In genomic region chr6:30654798-30655742, GRCh38 we compare ENCODE assay signal across 1 cellular context.
A peak's percentile ranks its signal among the peaks of the same experiment; 100 is the strongest.
TF ChIP-seq lines count a peak whose summit lies in the region.

No MANE protein-coding gene starts in this region.

TF ChIP-seq in HepG2, 621 proteins besides CTCF, POLR2A, EP300 and RAD21 (continued from another document and continues in another):
- no peak; the same call in 1 of the 2 replicates for TF ChIP-seq ZNF646 (CRISPR knock-in tag; IDR thresholded peaks at IDR 0.05)
- peak; percentile 80 for TF ChIP-seq ZNF687 (CRISPR knock-in tag; IDR thresholded peaks at IDR 0.05)
- no peak; the same call in 1 of the 2 replicates for TF ChIP-seq ZNF296 (CRISPR knock-in tag; conservative IDR thresholded peaks at IDR 0.05)
- TF ChIP-seq, protein P1, sequence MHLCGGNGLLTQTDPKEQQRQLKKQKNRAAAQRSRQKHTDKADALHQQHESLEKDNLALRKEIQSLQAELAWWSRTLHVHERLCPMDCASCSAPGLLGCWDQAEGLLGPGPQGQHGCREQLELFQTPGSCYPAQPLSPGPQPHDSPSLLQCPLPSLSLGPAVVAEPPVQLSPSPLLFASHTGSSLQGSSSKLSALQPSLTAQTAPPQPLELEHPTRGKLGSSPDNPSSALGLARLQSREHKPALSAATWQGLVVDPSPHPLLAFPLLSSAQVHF (CRISPR knock-in tag; IDR thresholded peaks at IDR 0.05): no peak
- TF ChIP-seq ZNF670 (CRISPR knock-in tag; IDR thresholded peaks at IDR 0.05; ENCODE audit: borderline replicate concordance): 0 out of 2 replicates have a peak, but pooled peaks have one; percentile 45
- no peak for TF ChIP-seq RNF2 (conservative IDR thresholded peaks at IDR 0.05; ENCODE audit: low read depth)
- TF ChIP-seq, protein P2, sequence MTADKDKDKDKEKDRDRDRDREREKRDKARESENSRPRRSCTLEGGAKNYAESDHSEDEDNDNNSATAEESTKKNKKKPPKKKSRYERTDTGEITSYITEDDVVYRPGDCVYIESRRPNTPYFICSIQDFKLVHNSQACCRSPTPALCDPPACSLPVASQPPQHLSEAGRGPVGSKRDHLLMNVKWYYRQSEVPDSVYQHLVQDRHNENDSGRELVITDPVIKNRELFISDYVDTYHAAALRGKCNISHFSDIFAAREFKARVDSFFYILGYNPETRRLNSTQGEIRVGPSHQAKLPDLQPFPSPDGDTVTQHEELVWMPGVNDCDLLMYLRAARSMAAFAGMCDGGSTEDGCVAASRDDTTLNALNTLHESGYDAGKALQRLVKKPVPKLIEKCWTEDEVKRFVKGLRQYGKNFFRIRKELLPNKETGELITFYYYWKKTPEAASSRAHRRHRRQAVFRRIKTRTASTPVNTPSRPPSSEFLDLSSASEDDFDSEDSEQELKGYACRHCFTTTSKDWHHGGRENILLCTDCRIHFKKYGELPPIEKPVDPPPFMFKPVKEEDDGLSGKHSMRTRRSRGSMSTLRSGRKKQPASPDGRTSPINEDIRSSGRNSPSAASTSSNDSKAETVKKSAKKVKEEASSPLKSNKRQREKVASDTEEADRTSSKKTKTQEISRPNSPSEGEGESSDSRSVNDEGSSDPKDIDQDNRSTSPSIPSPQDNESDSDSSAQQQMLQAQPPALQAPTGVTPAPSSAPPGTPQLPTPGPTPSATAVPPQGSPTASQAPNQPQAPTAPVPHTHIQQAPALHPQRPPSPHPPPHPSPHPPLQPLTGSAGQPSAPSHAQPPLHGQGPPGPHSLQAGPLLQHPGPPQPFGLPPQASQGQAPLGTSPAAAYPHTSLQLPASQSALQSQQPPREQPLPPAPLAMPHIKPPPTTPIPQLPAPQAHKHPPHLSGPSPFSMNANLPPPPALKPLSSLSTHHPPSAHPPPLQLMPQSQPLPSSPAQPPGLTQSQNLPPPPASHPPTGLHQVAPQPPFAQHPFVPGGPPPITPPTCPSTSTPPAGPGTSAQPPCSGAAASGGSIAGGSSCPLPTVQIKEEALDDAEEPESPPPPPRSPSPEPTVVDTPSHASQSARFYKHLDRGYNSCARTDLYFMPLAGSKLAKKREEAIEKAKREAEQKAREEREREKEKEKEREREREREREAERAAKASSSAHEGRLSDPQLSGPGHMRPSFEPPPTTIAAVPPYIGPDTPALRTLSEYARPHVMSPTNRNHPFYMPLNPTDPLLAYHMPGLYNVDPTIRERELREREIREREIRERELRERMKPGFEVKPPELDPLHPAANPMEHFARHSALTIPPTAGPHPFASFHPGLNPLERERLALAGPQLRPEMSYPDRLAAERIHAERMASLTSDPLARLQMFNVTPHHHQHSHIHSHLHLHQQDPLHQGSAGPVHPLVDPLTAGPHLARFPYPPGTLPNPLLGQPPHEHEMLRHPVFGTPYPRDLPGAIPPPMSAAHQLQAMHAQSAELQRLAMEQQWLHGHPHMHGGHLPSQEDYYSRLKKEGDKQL (CRISPR knock-in tag; IDR thresholded peaks at IDR 0.05; ENCODE audit: low read depth): peak; percentile 73; the same call in 1 of the 2 replicates
- TF ChIP-seq, protein P3, sequence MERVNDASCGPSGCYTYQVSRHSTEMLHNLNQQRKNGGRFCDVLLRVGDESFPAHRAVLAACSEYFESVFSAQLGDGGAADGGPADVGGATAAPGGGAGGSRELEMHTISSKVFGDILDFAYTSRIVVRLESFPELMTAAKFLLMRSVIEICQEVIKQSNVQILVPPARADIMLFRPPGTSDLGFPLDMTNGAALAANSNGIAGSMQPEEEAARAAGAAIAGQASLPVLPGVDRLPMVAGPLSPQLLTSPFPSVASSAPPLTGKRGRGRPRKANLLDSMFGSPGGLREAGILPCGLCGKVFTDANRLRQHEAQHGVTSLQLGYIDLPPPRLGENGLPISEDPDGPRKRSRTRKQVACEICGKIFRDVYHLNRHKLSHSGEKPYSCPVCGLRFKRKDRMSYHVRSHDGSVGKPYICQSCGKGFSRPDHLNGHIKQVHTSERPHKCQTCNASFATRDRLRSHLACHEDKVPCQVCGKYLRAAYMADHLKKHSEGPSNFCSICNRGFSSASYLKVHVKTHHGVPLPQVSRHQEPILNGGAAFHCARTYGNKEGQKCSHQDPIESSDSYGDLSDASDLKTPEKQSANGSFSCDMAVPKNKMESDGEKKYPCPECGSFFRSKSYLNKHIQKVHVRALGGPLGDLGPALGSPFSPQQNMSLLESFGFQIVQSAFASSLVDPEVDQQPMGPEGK (CRISPR knock-in tag; IDR thresholded peaks at IDR 0.05): peak; percentile 73; the same call in 1 of the 2 replicates
- TF ChIP-seq, protein P4, sequence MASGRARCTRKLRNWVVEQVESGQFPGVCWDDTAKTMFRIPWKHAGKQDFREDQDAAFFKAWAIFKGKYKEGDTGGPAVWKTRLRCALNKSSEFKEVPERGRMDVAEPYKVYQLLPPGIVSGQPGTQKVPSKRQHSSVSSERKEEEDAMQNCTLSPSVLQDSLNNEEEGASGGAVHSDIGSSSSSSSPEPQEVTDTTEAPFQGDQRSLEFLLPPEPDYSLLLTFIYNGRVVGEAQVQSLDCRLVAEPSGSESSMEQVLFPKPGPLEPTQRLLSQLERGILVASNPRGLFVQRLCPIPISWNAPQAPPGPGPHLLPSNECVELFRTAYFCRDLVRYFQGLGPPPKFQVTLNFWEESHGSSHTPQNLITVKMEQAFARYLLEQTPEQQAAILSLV (CRISPR knock-in tag; IDR thresholded peaks at IDR 0.05; ENCODE audit: borderline replicate concordance): peak; percentile 38; the same call in 1 of the 2 replicates
- no peak for TF ChIP-seq ZSCAN12 (CRISPR knock-in tag; IDR thresholded peaks at IDR 0.05)
- no peak for TF ChIP-seq ZNF776 (CRISPR knock-in tag; IDR thresholded peaks at IDR 0.05)
- peak; percentile 98 for TF ChIP-seq MAFF (IDR thresholded peaks at IDR 0.05; ENCODE audit: low read depth, low read length)
- no peak for TF ChIP-seq ZNF101 (CRISPR knock-in tag; IDR thresholded peaks at IDR 0.05; ENCODE audit: borderline replicate concordance, low read depth)
- TF ChIP-seq CHCHD3 (CRISPR knock-in tag; IDR thresholded peaks at IDR 0.05): no peak
- TF ChIP-seq ZFP36L2 (CRISPR knock-in tag; IDR thresholded peaks at IDR 0.05): no peak
- peak; percentile 58; the same call in 1 of the 2 replicates for TF ChIP-seq GABPB1 (CRISPR knock-in tag; IDR thresholded peaks at IDR 0.05)
- TF ChIP-seq KDM6A (CRISPR knock-in tag; IDR thresholded peaks at IDR 0.05; ENCODE audit: low read depth): peak; percentile 91
- no peak for TF ChIP-seq NPAS2 (CRISPR knock-in tag; IDR thresholded peaks at IDR 0.05; ENCODE audit: borderline replicate concordance)
- TF ChIP-seq MLLT10 (CRISPR knock-in tag; IDR thresholded peaks at IDR 0.05): no peak
- TF ChIP-seq LCORL (IDR thresholded peaks at IDR 0.05): no peak
- TF ChIP-seq LCORL (CRISPR knock-in tag; IDR thresholded peaks at IDR 0.05): peak; percentile 90
- TF ChIP-seq, protein P5, sequence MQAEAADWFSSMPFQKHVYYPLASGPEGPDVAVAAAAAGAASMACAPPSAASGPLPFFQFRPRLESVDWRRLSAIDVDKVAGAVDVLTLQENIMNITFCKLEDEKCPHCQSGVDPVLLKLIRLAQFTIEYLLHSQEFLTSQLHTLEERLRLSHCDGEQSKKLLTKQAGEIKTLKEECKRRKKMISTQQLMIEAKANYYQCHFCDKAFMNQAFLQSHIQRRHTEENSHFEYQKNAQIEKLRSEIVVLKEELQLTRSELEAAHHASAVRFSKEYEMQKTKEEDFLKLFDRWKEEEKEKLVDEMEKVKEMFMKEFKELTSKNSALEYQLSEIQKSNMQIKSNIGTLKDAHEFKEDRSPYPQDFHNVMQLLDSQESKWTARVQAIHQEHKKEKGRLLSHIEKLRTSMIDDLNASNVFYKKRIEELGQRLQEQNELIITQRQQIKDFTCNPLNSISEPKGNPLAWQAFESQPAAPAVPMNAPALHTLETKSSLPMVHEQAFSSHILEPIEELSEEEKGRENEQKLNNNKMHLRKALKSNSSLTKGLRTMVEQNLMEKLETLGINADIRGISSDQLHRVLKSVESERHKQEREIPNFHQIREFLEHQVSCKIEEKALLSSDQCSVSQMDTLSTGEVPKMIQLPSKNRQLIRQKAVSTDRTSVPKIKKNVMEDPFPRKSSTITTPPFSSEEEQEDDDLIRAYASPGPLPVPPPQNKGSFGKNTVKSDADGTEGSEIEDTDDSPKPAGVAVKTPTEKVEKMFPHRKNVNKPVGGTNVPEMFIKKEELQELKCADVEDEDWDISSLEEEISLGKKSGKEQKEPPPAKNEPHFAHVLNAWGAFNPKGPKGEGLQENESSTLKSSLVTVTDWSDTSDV (CRISPR knock-in tag; IDR thresholded peaks at IDR 0.05): no peak
- peak; percentile 31; the same call in 1 of the 2 replicates for TF ChIP-seq SMAD1 (CRISPR knock-in tag; IDR thresholded peaks at IDR 0.05; ENCODE audit: borderline replicate concordance, low read depth)
- TF ChIP-seq, protein P6, sequence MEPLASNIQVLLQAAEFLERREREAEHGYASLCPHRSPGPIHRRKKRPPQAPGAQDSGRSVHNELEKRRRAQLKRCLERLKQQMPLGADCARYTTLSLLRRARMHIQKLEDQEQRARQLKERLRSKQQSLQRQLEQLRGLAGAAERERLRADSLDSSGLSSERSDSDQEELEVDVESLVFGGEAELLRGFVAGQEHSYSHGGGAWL (CRISPR knock-in tag; IDR thresholded peaks at IDR 0.05): no peak
- TF ChIP-seq ZNF746 (CRISPR knock-in tag; IDR thresholded peaks at IDR 0.05): peak; percentile 23; the same call in 1 of the 2 replicates
- TF ChIP-seq YEATS2 (CRISPR knock-in tag; IDR thresholded peaks at IDR 0.05; ENCODE audit: borderline replicate concordance): peak; percentile 80; the same call in 1 of the 2 replicates
- peak; percentile 72 for TF ChIP-seq ZNF691 (CRISPR knock-in tag; IDR thresholded peaks at IDR 0.05; ENCODE audit: borderline replicate concordance, low read depth)
